ENCODE assay signal across 7 cellular contexts in genomic region chr10:28177944-28178637, GRCh38.
DNase-seq lines count a peak whose midpoint lies in the region; ATAC-seq lines count a peak whose summit lies in the region.

No MANE protein-coding gene starts in this region.

- peak; percentile 72 for ATAC-seq in GM18867 (IDR thresholded peaks at IDR 0.05; ENCODE audit: unreplicated experiment)
- peak; percentile 71 for ATAC-seq in HG02884 (IDR thresholded peaks at IDR 0.05; ENCODE audit: unreplicated experiment)
- peak; percentile 66 for ATAC-seq in left lobe of liver

- no peaks in the 10 kb centered on the region for H3K9me3 Mint-ChIP-seq in activated CD4-positive, alpha-beta memory T cell treated with anti-CD3 and anti-CD28 coated beads, Interleukin-2, amount 10 ng/mL, durations not matched to agents 7 days and 5 days

- CTCF ChIA-PET in activated CD4-positive, alpha-beta memory T cell treated with anti-CD3 and anti-CD28 coated beads, Interleukin-2, amount 10 ng/mL, durations not matched to agents 7 days and 5 days (lab: Charles Lee), result interaction anchor here (1.5 to 2.9 kb wide), 3 partner anchors 60 to 437 kb away, joined by 3 to 27 read pairs (median 4); no protein-coding TSS in a partner anchor

- POLR2A ChIA-PET in activated CD4-positive, alpha-beta memory T cell treated with anti-CD3 and anti-CD28 coated beads, Interleukin-2, amount 10 ng/mL, durations not matched to agents 7 days and 5 days (lab: Charles Lee), result interaction anchor here (1.3 to 2.3 kb wide), 2 partner anchors 436 to 674 kb away, joined by 5 to 6 read pairs; partner anchors contain the start of gene RAB18

- no peaks in the 10 kb centered on the region for H3K36me3 Mint-ChIP-seq in activated CD4-positive, alpha-beta memory T cell treated with anti-CD3 and anti-CD28 coated beads, Interleukin-2, amount 10 ng/mL, durations not matched to agents 7 days and 5 days (ENCODE audit: low read depth)

- no peak for DNase-seq in activated CD4-positive, alpha-beta memory T cell treated with anti-CD3 and anti-CD28 coated beads, Interleukin-2, amount 10 ng/mL, durations not matched to agents 7 days and 5 days
- DNase-seq in left lobe of liver (ENCODE audit: low spot score), result no peak
- DNase-seq in HuH-7 (ENCODE audit: low spot score), result no peak
- DNase-seq in DMS79 (lab: John Stamatoyannopoulos, UW), result no peak
- DNase-seq in DMS114 treated with DMSO at 0.1 percent for 48 hours (lab: John Stamatoyannopoulos, UW; ENCODE audit: unreplicated experiment), result no peak

- H3K4me3 Mint-ChIP-seq in activated CD4-positive, alpha-beta memory T cell treated with anti-CD3 and anti-CD28 coated beads, Interleukin-2, amount 10 ng/mL, durations not matched to agents 7 days and 5 days, result peak overlapping the region; percentile 77

- H3K4me1 Mint-ChIP-seq in activated CD4-positive, alpha-beta memory T cell treated with anti-CD3 and anti-CD28 coated beads, Interleukin-2, amount 10 ng/mL, durations not matched to agents 7 days and 5 days, result peaks cover 25% of the 10 kb centered on the region

- H3K27me3 Mint-ChIP-seq in activated CD4-positive, alpha-beta memory T cell treated with anti-CD3 and anti-CD28 coated beads, Interleukin-2, amount 10 ng/mL, durations not matched to agents 7 days and 5 days, result no peaks in the 10 kb centered on the region

- H3K27ac Mint-ChIP-seq in activated CD4-positive, alpha-beta memory T cell treated with anti-CD3 and anti-CD28 coated beads, Interleukin-2, amount 10 ng/mL, durations not matched to agents 7 days and 5 days, result peak overlapping the region; percentile 83
